ENCODE assay signal across 16 cellular contexts in the genomic region with DNA sequence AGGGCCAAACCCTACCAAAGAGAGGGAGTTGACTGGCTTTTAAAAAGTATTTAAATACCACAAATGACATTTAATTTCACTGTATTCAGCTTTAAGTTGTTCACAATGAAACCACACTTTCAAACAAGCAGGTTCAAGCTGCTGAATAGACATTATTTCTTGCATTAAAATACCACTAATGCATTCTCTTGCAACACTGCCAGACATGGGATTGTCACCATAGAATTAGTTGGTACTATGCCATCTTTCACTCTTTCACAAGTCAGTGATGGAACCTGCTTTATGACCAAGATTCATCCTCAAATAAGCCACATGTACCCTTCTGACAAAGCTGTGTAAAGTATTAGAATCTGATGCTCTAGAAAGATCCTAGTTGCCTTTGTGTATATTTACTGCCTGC.
DNase-seq lines count a peak whose midpoint lies in the region; ATAC-seq and TF ChIP-seq lines count a peak whose summit lies in the region.
"Had no signal": no experiment of that assay in that cellular context is flagged by ENCODE, and none has a peak within 500 bp of the region (broad histone marks: within the 10 kb centered on the region; RNA-seq: fewer than 3 reads in every experiment).

No MANE protein-coding gene starts in this region.

- TF ChIP-seq CTCF in astrocyte of the spinal cord (IDR thresholded peaks at IDR 0.05; ENCODE audit: low read depth, low read length) (no peak), mesothelial cell of epicardium (IDR thresholded peaks at IDR 0.05; ENCODE audit: unreplicated experiment) (no peak), vagina (IDR thresholded peaks at IDR 0.05) (no peak)

- H3K4me3 ChIP-seq in astrocyte of the spinal cord (ENCODE audit: low read depth, low read length) (no peak overlapping the region), vagina (no peak overlapping the region)
- H3K4me3 ChIP-seq: BLaER1 treated with 17β-estradiol and CSF1 and Interleukin-3, amounts not matched to agents 10 nM and 100 nM; lung had no signal

- H3K4me1 ChIP-seq in vagina: peaks cover 42% of the 10 kb centered on the region

- no peak overlapping the region for H3K4me3 Mint-ChIP-seq in mesothelial cell of epicardium
- H3K4me3 Mint-ChIP-seq: activated CD8-positive, alpha-beta T cell treated with anti-CD3 and anti-CD28 coated beads, Interleukin-2, amount 10 ng/mL, durations not matched to agents 7 days and 5 days; nephron progenitor cell had no signal

- no peak for TF ChIP-seq POLR2A in vagina (IDR thresholded peaks at IDR 0.05)

- no peaks in the 10 kb centered on the region for H3K9me3 Mint-ChIP-seq in mesothelial cell of epicardium
- H3K9me3 Mint-ChIP-seq: nephron progenitor cell had no signal

- no peak for ATAC-seq in HG02798 (IDR thresholded peaks at IDR 0.05; ENCODE audit: poor library complexity, unreplicated experiment)
- ATAC-seq: activated CD8-positive, alpha-beta T cell treated with anti-CD3 and anti-CD28 coated beads, Interleukin-2, amount 10 ng/mL, durations not matched to agents 7 days and 5 days had no signal

- no peaks in the 10 kb centered on the region for H3K27me3 ChIP-seq in vagina
- H3K27me3 ChIP-seq: BLaER1 treated with 17β-estradiol and CSF1 and Interleukin-3, amounts not matched to agents 10 nM and 100 nM; heart left ventricle had no signal

- peak overlapping the region; percentile 68 for H3K27ac ChIP-seq in vagina
- H3K27ac ChIP-seq: BLaER1 treated with 17β-estradiol and CSF1 and Interleukin-3, amounts not matched to agents 10 nM and 100 nM had no signal

- no peaks in the 10 kb centered on the region for H3K36me3 Mint-ChIP-seq in mesothelial cell of epicardium

- peaks cover 42% of the 10 kb centered on the region for H3K4me1 Mint-ChIP-seq in mesothelial cell of epicardium

- intact Hi-C loops in vagina (cut with DNase I): no loop called here

- DNase-seq in NCI-H446 treated with DMSO at 0.1 percent for 48 hours (lab: John Stamatoyannopoulos, UW) (peak; percentile 53), astrocyte of the spinal cord (ENCODE audit: low read depth, low spot score) (peak; percentile 8), mesothelial cell of epicardium (ENCODE audit: low spot score in 2 of 2, unreplicated experiment in 2 of 2) (no peak), vagina (ENCODE audit: extremely low spot score in 2 of 2) (no peak), cerebellum (ENCODE audit: low spot score) (no peak), activated gamma-delta T cell (lab: John Stamatoyannopoulos, UW) (no peak)
- DNase-seq: activated CD8-positive, alpha-beta T cell treated with anti-CD3 and anti-CD28 coated beads, Interleukin-2, amount 10 ng/mL, durations not matched to agents 7 days and 5 days; erythroblast; NCI-H2029 treated with DMSO at 0.1 percent for 48 hours; NCI-H526 treated with DMSO at 0.1 percent for 48 hours; nephron progenitor cell; stimulated activated CD4-positive, alpha-beta T cell treated with anti-CD3 and anti-CD28 coated beads, Interleukin-1b, Interleukin-23, amount 100 ng/mL, for 48 hours had no signal

- no peaks in the 10 kb centered on the region for H3K36me3 ChIP-seq in vagina
- H3K36me3 ChIP-seq: heart left ventricle had no signal

- no peaks in the 10 kb centered on the region for H3K9me3 ChIP-seq in vagina
- H3K9me3 ChIP-seq: BLaER1 treated with 17β-estradiol and CSF1 and Interleukin-3, amounts not matched to agents 10 nM and 100 nM; heart left ventricle had no signal

- peak overlapping the region; percentile 83 for H3K27ac Mint-ChIP-seq in mesothelial cell of epicardium
- H3K27ac Mint-ChIP-seq: activated CD8-positive, alpha-beta T cell treated with anti-CD3 and anti-CD28 coated beads, Interleukin-2, amount 10 ng/mL, durations not matched to agents 7 days and 5 days had no signal

- in situ Hi-C loops in astrocyte of the spinal cord (cut with HindIII; ENCODE audit: low sequenced_read_pairs): no loop called here

- H3K27me3 Mint-ChIP-seq in mesothelial cell of epicardium (ENCODE audit: low read depth): no peaks in the 10 kb centered on the region

Comparison
In these comparisons a context has a peak if more than half of its experiments do, and no peak if none do; other contexts are left out.
1. DNase-seq: peak in NCI-H446 treated with DMSO at 0.1 percent for 48 hours (single experiment) and astrocyte of the spinal cord (single experiment); none in mesothelial cell of epicardium (0 of 2), vagina (0 of 2), cerebellum (single experiment) and activated gamma-delta T cell (single experiment).